In the genomic region with DNA sequence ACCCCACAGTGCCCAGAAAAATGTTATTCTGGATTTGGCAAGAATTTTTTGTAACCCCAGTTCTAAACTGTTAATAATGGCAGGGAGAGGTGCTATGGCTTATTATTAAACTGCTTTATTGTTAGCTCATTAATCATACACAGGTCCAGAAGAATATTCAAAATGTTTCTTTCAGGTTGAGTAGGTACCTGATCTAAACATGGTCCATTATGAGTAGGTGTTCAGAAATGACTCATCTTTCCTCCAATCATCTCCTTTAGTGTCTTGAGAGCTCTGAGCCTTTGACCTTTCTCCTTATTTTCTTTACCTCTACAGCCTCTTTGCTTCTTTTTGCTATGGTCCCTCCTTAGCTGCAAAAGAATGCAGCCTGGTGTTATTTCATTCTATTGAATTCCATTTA, we compare ENCODE assay signal across 10 cellular contexts.
A peak's percentile ranks its signal among the peaks of the same experiment; 100 is the strongest.
DNase-seq lines count a peak whose midpoint lies in the region; ATAC-seq, FAIRE-seq and TF ChIP-seq lines count a peak whose summit lies in the region.
"Had no signal": no experiment of that assay in that cellular context is flagged by ENCODE, and none has a peak within 500 bp of the region (broad histone marks: within the 10 kb centered on the region; RNA-seq: fewer than 3 reads in every experiment).

No MANE protein-coding gene starts in this region.

- no peaks in the 10 kb centered on the region for H3K4me1 ChIP-seq in A549

- H3K36me3 ChIP-seq in H7 (replicated peaks; ENCODE audit: control insufficient read depth, insufficient read depth, low read length) = no peaks in the 10 kb centered on the region

- TF ChIP-seq CTCF in A549 (IDR thresholded peaks at IDR 0.05) = no peak

- TF ChIP-seq POLR2A in A549 (IDR thresholded peaks at IDR 0.05; ENCODE audit: low read length) = no peak

- no peaks in the 10 kb centered on the region for H3K9me3 ChIP-seq in A549

- no peak for TF ChIP-seq EP300 in A549 (IDR thresholded peaks at IDR 0.05)

- no peak for ATAC-seq in A549
- ATAC-seq in GM18870 (IDR thresholded peaks at IDR 0.05; ENCODE audit: unreplicated experiment) = peak; percentile 99
- ATAC-seq in GM21619 (IDR thresholded peaks at IDR 0.05; ENCODE audit: unreplicated experiment) = peak; percentile 99
- peak; percentile 99 for ATAC-seq in HG03108 (IDR thresholded peaks at IDR 0.05; ENCODE audit: unreplicated experiment)

- H3K4me2 ChIP-seq in A549 = no peak overlapping the region

- no peak for DNase-seq in A549 (ENCODE audit: low read depth in 1 of 2, low spot score in 1 of 2)
- no peak for DNase-seq in epidermal melanocyte (ENCODE audit: insufficient read length, low spot score)
- DNase-seq in stimulated activated CD4-positive, alpha-beta T cell treated with anti-CD3 and anti-CD28 coated beads, Interleukin-1b, Interleukin-23, amount 100 ng/mL, for 48 hours = no peak
- no peak for DNase-seq in HuH-7 (ENCODE audit: low spot score)
- no peak for DNase-seq in H7
- DNase-seq: naive B cell had no signal

- POLR2A ChIA-PET in A549 (lab: Yijun Ruan, JAX) = no interaction called here

- no peak for TF ChIP-seq RAD21 in A549 (conservative IDR thresholded peaks at IDR 0.05 in 1 of 2, IDR thresholded peaks at IDR 0.05 in 1 of 2)

- H3K4me3 ChIP-seq in A549 (no peak overlapping the region), H7 (ENCODE audit: insufficient read depth, low read depth, low read length) (no peak overlapping the region)

- H3K27me3 ChIP-seq in H7 (ENCODE audit: control insufficient read depth, insufficient read depth, low read length) = no peaks in the 10 kb centered on the region

- FAIRE-seq in A549 (lab: Jason Lieb, UNC) = peak; percentile 56
- FAIRE-seq: endothelial cell of umbilical vein had no signal

- CTCF ChIA-PET in A549 (lab: Yijun Ruan, JAX) = no interaction called here

- H3K27ac ChIP-seq in A549 = no peak overlapping the region

TF ChIP-seq in A549, 52 proteins besides CTCF, POLR2A, EP300 and RAD21:
- no peak for TF ChIP-seq NPAS2 (CRISPR knock-in tag; IDR thresholded peaks at IDR 0.05; ENCODE audit: borderline replicate concordance)
- TF ChIP-seq, protein P1, sequence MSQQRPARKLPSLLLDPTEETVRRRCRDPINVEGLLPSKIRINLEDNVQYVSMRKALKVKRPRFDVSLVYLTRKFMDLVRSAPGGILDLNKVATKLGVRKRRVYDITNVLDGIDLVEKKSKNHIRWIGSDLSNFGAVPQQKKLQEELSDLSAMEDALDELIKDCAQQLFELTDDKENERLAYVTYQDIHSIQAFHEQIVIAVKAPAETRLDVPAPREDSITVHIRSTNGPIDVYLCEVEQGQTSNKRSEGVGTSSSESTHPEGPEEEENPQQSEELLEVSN (IDR thresholded peaks at IDR 0.05; ENCODE audit: borderline replicate concordance, low read depth) = no peak
- TF ChIP-seq RNF2 (IDR thresholded peaks at IDR 0.05; ENCODE audit: borderline replicate concordance, low read depth) = no peak
- no peak for TF ChIP-seq HOXB5 (CRISPR knock-in tag; IDR thresholded peaks at IDR 0.05)
- TF ChIP-seq, protein P2, sequence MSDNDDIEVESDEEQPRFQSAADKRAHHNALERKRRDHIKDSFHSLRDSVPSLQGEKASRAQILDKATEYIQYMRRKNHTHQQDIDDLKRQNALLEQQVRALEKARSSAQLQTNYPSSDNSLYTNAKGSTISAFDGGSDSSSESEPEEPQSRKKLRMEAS (IDR thresholded peaks at IDR 0.05) = no peak
- no peak for TF ChIP-seq FOXS1 (CRISPR knock-in tag; IDR thresholded peaks at IDR 0.05)
- TF ChIP-seq POLR2AphosphoS2 (conservative IDR thresholded peaks at IDR 0.05; ENCODE audit: low read length) = no peak
- TF ChIP-seq EHF (CRISPR knock-in tag; IDR thresholded peaks at IDR 0.05) = no peak
- TF ChIP-seq FOSL2 (IDR thresholded peaks at IDR 0.05) = no peak
- no peak for TF ChIP-seq FOSL2 (CRISPR knock-in tag; IDR thresholded peaks at IDR 0.05)
- no peak for TF ChIP-seq HDAC2 (IDR thresholded peaks at IDR 0.05)
- no peak for TF ChIP-seq ZNF302 (CRISPR knock-in tag; IDR thresholded peaks at IDR 0.05)
- TF ChIP-seq, protein P3, sequence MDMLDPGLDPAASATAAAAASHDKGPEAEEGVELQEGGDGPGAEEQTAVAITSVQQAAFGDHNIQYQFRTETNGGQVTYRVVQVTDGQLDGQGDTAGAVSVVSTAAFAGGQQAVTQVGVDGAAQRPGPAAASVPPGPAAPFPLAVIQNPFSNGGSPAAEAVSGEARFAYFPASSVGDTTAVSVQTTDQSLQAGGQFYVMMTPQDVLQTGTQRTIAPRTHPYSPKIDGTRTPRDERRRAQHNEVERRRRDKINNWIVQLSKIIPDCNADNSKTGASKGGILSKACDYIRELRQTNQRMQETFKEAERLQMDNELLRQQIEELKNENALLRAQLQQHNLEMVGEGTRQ (IDR thresholded peaks at IDR 0.05) = no peak
- TF ChIP-seq GATA3 (IDR thresholded peaks at IDR 0.05; ENCODE audit: borderline replicate concordance) = no peak

Comparison
In these comparisons a context has a peak if more than half of its experiments do, and no peak if none do; other contexts are left out.
1. ATAC-seq: peak in GM18870 (single experiment), GM21619 (single experiment) and HG03108 (single experiment); none in A549 (0 of 2).